In the genomic region with DNA sequence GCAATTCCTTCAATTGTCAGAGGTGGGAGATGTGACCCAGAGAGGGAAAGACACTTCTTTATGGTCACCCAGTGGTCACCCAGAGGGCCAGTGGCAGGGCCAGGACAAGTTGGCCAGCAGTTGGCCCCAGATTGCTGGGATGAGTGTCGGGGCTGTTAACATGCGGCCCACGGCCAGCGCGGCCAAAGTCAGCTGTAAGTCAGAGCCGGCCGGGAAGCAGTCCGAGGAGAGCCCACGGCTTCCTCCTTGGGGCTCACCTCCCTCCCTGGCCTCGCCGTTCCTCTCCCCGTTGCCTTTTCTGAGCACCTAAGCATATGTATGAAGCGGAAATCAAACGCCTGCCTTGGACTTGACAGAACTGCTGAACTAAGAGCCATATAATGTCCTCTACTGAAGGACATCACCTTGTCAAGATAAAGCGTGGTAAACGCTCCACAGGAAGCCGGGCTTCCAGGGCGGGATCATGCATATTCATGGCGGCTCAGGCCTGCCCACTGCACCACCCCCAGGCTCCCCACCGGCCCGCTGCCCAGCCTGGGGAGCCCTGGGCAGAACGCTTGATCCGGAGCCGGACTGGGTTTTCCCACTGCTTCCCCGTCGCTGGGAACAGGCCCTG, we compare ENCODE assay signal across 1 cellular context.
TF ChIP-seq lines count a peak whose summit lies in the region.

No MANE protein-coding gene starts in this region.

TF ChIP-seq in H1, 55 proteins besides CTCF, POLR2A, EP300 and RAD21 (continued from another document):
- TF ChIP-seq, protein P1, sequence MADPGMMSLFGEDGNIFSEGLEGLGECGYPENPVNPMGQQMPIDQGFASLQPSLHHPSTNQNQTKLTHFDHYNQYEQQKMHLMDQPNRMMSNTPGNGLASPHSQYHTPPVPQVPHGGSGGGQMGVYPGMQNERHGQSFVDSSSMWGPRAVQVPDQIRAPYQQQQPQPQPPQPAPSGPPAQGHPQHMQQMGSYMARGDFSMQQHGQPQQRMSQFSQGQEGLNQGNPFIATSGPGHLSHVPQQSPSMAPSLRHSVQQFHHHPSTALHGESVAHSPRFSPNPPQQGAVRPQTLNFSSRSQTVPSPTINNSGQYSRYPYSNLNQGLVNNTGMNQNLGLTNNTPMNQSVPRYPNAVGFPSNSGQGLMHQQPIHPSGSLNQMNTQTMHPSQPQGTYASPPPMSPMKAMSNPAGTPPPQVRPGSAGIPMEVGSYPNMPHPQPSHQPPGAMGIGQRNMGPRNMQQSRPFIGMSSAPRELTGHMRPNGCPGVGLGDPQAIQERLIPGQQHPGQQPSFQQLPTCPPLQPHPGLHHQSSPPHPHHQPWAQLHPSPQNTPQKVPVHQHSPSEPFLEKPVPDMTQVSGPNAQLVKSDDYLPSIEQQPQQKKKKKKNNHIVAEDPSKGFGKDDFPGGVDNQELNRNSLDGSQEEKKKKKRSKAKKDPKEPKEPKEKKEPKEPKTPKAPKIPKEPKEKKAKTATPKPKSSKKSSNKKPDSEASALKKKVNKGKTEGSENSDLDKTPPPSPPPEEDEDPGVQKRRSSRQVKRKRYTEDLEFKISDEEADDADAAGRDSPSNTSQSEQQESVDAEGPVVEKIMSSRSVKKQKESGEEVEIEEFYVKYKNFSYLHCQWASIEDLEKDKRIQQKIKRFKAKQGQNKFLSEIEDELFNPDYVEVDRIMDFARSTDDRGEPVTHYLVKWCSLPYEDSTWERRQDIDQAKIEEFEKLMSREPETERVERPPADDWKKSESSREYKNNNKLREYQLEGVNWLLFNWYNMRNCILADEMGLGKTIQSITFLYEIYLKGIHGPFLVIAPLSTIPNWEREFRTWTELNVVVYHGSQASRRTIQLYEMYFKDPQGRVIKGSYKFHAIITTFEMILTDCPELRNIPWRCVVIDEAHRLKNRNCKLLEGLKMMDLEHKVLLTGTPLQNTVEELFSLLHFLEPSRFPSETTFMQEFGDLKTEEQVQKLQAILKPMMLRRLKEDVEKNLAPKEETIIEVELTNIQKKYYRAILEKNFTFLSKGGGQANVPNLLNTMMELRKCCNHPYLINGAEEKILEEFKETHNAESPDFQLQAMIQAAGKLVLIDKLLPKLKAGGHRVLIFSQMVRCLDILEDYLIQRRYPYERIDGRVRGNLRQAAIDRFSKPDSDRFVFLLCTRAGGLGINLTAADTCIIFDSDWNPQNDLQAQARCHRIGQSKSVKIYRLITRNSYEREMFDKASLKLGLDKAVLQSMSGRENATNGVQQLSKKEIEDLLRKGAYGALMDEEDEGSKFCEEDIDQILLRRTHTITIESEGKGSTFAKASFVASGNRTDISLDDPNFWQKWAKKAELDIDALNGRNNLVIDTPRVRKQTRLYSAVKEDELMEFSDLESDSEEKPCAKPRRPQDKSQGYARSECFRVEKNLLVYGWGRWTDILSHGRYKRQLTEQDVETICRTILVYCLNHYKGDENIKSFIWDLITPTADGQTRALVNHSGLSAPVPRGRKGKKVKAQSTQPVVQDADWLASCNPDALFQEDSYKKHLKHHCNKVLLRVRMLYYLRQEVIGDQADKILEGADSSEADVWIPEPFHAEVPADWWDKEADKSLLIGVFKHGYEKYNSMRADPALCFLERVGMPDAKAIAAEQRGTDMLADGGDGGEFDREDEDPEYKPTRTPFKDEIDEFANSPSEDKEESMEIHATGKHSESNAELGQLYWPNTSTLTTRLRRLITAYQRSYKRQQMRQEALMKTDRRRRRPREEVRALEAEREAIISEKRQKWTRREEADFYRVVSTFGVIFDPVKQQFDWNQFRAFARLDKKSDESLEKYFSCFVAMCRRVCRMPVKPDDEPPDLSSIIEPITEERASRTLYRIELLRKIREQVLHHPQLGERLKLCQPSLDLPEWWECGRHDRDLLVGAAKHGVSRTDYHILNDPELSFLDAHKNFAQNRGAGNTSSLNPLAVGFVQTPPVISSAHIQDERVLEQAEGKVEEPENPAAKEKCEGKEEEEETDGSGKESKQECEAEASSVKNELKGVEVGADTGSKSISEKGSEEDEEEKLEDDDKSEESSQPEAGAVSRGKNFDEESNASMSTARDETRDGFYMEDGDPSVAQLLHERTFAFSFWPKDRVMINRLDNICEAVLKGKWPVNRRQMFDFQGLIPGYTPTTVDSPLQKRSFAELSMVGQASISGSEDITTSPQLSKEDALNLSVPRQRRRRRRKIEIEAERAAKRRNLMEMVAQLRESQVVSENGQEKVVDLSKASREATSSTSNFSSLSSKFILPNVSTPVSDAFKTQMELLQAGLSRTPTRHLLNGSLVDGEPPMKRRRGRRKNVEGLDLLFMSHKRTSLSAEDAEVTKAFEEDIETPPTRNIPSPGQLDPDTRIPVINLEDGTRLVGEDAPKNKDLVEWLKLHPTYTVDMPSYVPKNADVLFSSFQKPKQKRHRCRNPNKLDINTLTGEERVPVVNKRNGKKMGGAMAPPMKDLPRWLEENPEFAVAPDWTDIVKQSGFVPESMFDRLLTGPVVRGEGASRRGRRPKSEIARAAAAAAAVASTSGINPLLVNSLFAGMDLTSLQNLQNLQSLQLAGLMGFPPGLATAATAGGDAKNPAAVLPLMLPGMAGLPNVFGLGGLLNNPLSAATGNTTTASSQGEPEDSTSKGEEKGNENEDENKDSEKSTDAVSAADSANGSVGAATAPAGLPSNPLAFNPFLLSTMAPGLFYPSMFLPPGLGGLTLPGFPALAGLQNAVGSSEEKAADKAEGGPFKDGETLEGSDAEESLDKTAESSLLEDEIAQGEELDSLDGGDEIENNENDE (IDR thresholded peaks at IDR 0.05; ENCODE audit: insufficient replicate concordance, low read length) = no peak
- TF ChIP-seq SUZ12 (IDR thresholded peaks at IDR 0.05; ENCODE audit: low read length) (no peak), CHD1 (IDR thresholded peaks at IDR 0.05; ENCODE audit: low read depth, low read length) (no peak), KDM1A (IDR thresholded peaks at IDR 0.05; ENCODE audit: borderline replicate concordance, low read length) (no peak), ASH2L (IDR thresholded peaks at IDR 0.05; ENCODE audit: low read length) (peak; percentile 72), POU5F1 (IDR thresholded peaks at IDR 0.05; ENCODE audit: low read depth, low read length) (peak; percentile 89), GABPA (IDR thresholded peaks at IDR 0.05; ENCODE audit: borderline replicate concordance, insufficient read depth, low read length) (no peak), NRF1 (IDR thresholded peaks at IDR 0.05; ENCODE audit: low read depth, low read length) (no peak)
